Comparison of ENCODE assay signal across 1 cellular context in genomic region chr16:54750249-54750648, GRCh38.
TF ChIP-seq lines count a peak whose summit lies in the region.

No MANE protein-coding gene starts in this region.

TF ChIP-seq in GM23338, 12 proteins besides CTCF, POLR2A, EP300 and RAD21 (continued from another document):
- no peak for TF ChIP-seq CREB1 (CRISPR knock-in tag; IDR thresholded peaks at IDR 0.05; ENCODE audit: low read depth)
